In genomic region chr12:99719411-99720082, GRCh38 we compare ENCODE assay signal across 3 cellular contexts.
DNase-seq lines count a peak whose midpoint lies in the region; FAIRE-seq and TF ChIP-seq lines count a peak whose summit lies in the region.
"Not testable (repeated sequence)": the region's sequence is repeated elsewhere in the genome, so short reads cannot be mapped to it uniquely, and the experiment has no call there.

No MANE protein-coding gene starts in this region.

- TF ChIP-seq CTCF in H1 (IDR thresholded peaks at IDR 0.05; ENCODE audit: control extremely low read depth in 1 of 3, insufficient read depth in 1 of 3, low read depth in 1 of 3, low read length in 3 of 3): not testable (repeated sequence)

- H3K27ac ChIP-seq in SJSA1; H1 (ENCODE audit: low read depth, low read length); mesendoderm (ENCODE audit: low read depth, low read length): not testable (repeated sequence)

- CTCF ChIA-PET in H1 (lab: Charles Lee; ENCODE audit: partially characterized antibody): interaction anchor here (0.6 kb wide), 1 partner anchor 312 kb away, joined by 3 read pairs; no protein-coding TSS in a partner anchor

- H3K4me2 ChIP-seq in H1 (ENCODE audit: insufficient read depth in 1 of 2, low read depth in 2 of 2, low read length in 2 of 2); mesendoderm (ENCODE audit: low read length): not testable (repeated sequence)

- peaks cover 24% of the 10 kb centered on the region for H3K36me3 ChIP-seq in SJSA1
- not testable (repeated sequence) for H3K36me3 ChIP-seq in H1 (ENCODE audit: control insufficient read depth in 2 of 4, insufficient read depth in 4 of 4, low read length in 3 of 4); mesendoderm (ENCODE audit: control insufficient read depth, insufficient read depth, low read length)

- H3K18ac ChIP-seq in H1 (ENCODE audit: extremely low read depth, low read length); mesendoderm (ENCODE audit: low read length): not testable (repeated sequence)

- not testable (repeated sequence) for FAIRE-seq in H1 (lab: Jason Lieb, UNC)

- H3K4ac ChIP-seq in H1 (replicated peaks; ENCODE audit: insufficient read length, low read depth, low read length); mesendoderm (ENCODE audit: low read depth, low read length): not testable (repeated sequence)

- not testable (repeated sequence) for H2BK5ac ChIP-seq in H1 (ENCODE audit: low read depth, low read length); mesendoderm (ENCODE audit: low read length)

- not testable (repeated sequence) for H3K4me3 ChIP-seq in SJSA1; H1 (ENCODE audit: extremely low read depth in 1 of 4, insufficient read depth in 2 of 4, low read depth in 3 of 4, low read length in 4 of 4); mesendoderm (ENCODE audit: low read length)

- H3K23ac ChIP-seq in H1 (ENCODE audit: insufficient read length); mesendoderm (ENCODE audit: low read length): not testable (repeated sequence)

- POLR2A ChIA-PET in H1 (lab: Charles Lee; ENCODE audit: partially characterized antibody): not testable (repeated sequence)

- not testable (repeated sequence) for TF ChIP-seq EP300 in H1 (IDR thresholded peaks at IDR 0.05; ENCODE audit: borderline replicate concordance in 1 of 2, low read depth in 2 of 2, low read length in 2 of 2)

- not testable (repeated sequence) for H4K8ac ChIP-seq in H1 (ENCODE audit: extremely low read depth, insufficient read depth, low read length); mesendoderm (ENCODE audit: low read depth, low read length)

- H4K91ac ChIP-seq in H1 (replicated peaks; ENCODE audit: insufficient read length, low read length): not testable (repeated sequence)

- not testable (repeated sequence) for H4K5ac ChIP-seq in H1 (ENCODE audit: insufficient read length, low read depth, low read length); mesendoderm (ENCODE audit: low read length)

- H4K20me1 ChIP-seq in H1 (replicated peaks in 1 of 2; ENCODE audit: control insufficient read depth in 1 of 2, insufficient read depth in 2 of 2, low read length in 2 of 2): not testable (repeated sequence)

- not testable (repeated sequence) for H3K4me1 ChIP-seq in SJSA1 (replicated peaks); H1 (replicated peaks in 1 of 4; ENCODE audit: control insufficient read depth in 3 of 4, insufficient read depth in 4 of 4, low read length in 3 of 4); mesendoderm (ENCODE audit: control insufficient read depth, low read depth, low read length)

- not testable (repeated sequence) for H3K27me3 ChIP-seq in SJSA1 (replicated peaks); H1 (replicated peaks in 1 of 4; ENCODE audit: control insufficient read depth in 3 of 4, extremely low read depth in 1 of 4, insufficient read depth in 3 of 4, low read length in 3 of 4); mesendoderm (ENCODE audit: insufficient read depth, low read length, poor library complexity)

- not testable (repeated sequence) for H2BK15ac ChIP-seq in H1 (ENCODE audit: low read length); mesendoderm (replicated peaks; ENCODE audit: low read depth)

- H3K23me2 ChIP-seq in H1 (ENCODE audit: low read depth, low read length): not testable (repeated sequence)

- not testable (repeated sequence) for H2BK12ac ChIP-seq in H1 (ENCODE audit: low read depth, low read length)

- not testable (repeated sequence) for H3K79me2 ChIP-seq in H1 (ENCODE audit: control insufficient read depth in 1 of 2, insufficient read depth in 2 of 2, low read length in 2 of 2); mesendoderm (ENCODE audit: control insufficient read depth, insufficient read depth, low read length)

- H3K9ac ChIP-seq in H1 (replicated peaks in 1 of 4; ENCODE audit: extremely low read depth in 1 of 4, low read depth in 3 of 4, low read length in 3 of 4); mesendoderm (ENCODE audit: low read length): not testable (repeated sequence)

- not testable (repeated sequence) for H3K79me1 ChIP-seq in H1 (ENCODE audit: low read depth, low read length); mesendoderm (ENCODE audit: low read length)

- H3K14ac ChIP-seq in H1 (ENCODE audit: insufficient read length): not testable (repeated sequence)

- DNase-seq in SJSA1 (ENCODE audit: low read depth in 1 of 2, low spot score in 2 of 2): peak; percentile 56 to 77
- not testable (repeated sequence) for DNase-seq in H1 (ENCODE audit: low read depth in 1 of 2, low spot score in 2 of 2)
- DNase-seq in mesendoderm: peak; percentile 38

- not testable (repeated sequence) for TF ChIP-seq RAD21 in H1 (IDR thresholded peaks at IDR 0.05 in 1 of 2, conservative IDR thresholded peaks at IDR 0.05 in 1 of 2; ENCODE audit: low read depth in 2 of 2, low read length in 2 of 2)

- not testable (repeated sequence) for H2BK120ac ChIP-seq in H1 (replicated peaks; ENCODE audit: low read depth, low read length); mesendoderm (ENCODE audit: low read depth, low read length)

- H2AK5ac ChIP-seq in H1 (ENCODE audit: low read depth, low read length); mesendoderm (ENCODE audit: low read length): not testable (repeated sequence)

- H2AFZ ChIP-seq in H1 (ENCODE audit: low read length): not testable (repeated sequence)

- H3K56ac ChIP-seq in H1 (replicated peaks; ENCODE audit: insufficient read length, low read depth, low read length); mesendoderm (ENCODE audit: low read length): not testable (repeated sequence)

- not testable (repeated sequence) for TF ChIP-seq POLR2A in H1 (IDR thresholded peaks at IDR 0.05; ENCODE audit: control extremely low read depth in 1 of 2, low read depth in 2 of 2, low read length in 2 of 2)

- peaks cover 22% of the 10 kb centered on the region for H3K9me3 ChIP-seq in SJSA1 (replicated peaks)
- H3K9me3 ChIP-seq in H1 (ENCODE audit: insufficient read depth in 2 of 2, low read depth in 1 of 2, low read length in 1 of 2): not testable (repeated sequence)

- 0 out of 2 replicates have a peak overlapping the region, but pooled peaks have one; percentile 72 for H2BK20ac ChIP-seq in H1 (ENCODE audit: low read length)

- 93% methylated on average over 8 of the region's 8 CpGs; no CpG with 5 or more reads in 1 of the 2 experiments for WGBS in H1 (ENCODE audit: extremely low coverage in 1 of 2, insufficient coverage in 1 of 2, insufficient read length in 1 of 2, insufficient replicate concordance in 2 of 2, low coverage in 1 of 2, low lambda C conversion rate in 2 of 2, missing lambda C conversion rate in 1 of 2), 2 experiments
- WGBS in mesendoderm (ENCODE audit: extremely low coverage, insufficient coverage, low lambda C conversion rate): no CpG with 5 or more reads among the region's 8 CpGs
